ENCODE assay signal across 27 cellular contexts in the genomic region with DNA sequence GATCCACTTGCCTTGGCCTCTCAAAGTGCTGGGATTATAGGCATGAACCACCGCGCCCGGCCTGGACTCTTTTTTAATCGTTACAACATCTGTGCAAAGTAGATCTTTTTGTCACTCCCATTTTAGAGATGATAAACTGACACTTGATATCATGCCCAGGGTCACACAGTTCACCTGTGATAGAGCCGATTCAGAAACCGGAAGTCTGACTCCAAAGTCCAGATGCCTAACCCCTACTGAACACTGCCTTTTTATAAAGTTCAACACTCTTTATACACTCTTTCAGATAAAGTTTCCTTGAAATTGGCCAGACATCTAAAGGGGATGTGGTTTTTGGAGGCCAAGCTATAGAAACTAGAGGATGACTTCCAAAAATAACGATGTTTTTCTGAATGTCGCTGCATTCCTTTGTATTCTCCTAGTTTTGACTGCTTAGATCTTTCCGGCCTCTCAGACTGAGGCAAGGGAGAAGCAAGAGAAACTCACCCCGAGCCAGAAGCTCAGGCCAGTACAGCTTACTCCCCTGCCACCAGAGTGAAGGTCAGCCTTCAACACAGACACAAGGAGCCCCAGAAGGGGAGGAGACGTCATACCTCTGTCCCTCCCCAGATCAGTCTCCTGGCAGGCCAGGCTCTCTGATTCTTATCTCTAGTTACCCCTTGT.
DNase-seq lines count a peak whose midpoint lies in the region; ATAC-seq, FAIRE-seq and TF ChIP-seq lines count a peak whose summit lies in the region.
"Had no signal": no experiment of that assay in that cellular context is flagged by ENCODE, and none has a peak within 500 bp of the region (broad histone marks: within the 10 kb centered on the region; RNA-seq: fewer than 3 reads in every experiment).

No MANE protein-coding gene starts in this region.

- H3K18ac ChIP-seq in H9 (ENCODE audit: insufficient read length, low read depth, low read length): no peak overlapping the region

- H3K4me1 ChIP-seq in H9 (ENCODE audit: insufficient read depth, low read length) (peaks cover 7% of the 10 kb centered on the region; the same call in 1 of the 2 replicates), right lobe of liver (peaks cover 0 to 21% (median 9%) of the 10 kb centered on the region in 4 donors), small intestine (ENCODE audit: control insufficient read depth in 2 of 2, insufficient read depth in 1 of 2, low read depth in 1 of 2, low read length in 1 of 2) (peaks cover 0 to 6% of the 10 kb centered on the region in 2 donors)
- H3K4me1 ChIP-seq: breast epithelium had no signal

- H3K27ac ChIP-seq in H9 (ENCODE audit: insufficient read length, low read depth, low read length) (no peak overlapping the region), right lobe of liver (peak overlapping the region in 2 of 3 donors; percentile 15 to 84), small intestine (ENCODE audit: low read depth in 1 of 2, low read length in 1 of 2) (peak overlapping the region; percentile 75 to 76)
- H3K27ac ChIP-seq: breast epithelium, left lung, RWPE1, skin epidermis, suprapubic skin had no signal

- H3K36me3 Mint-ChIP-seq in H9 (ENCODE audit: insufficient read depth in 1 of 3, low read depth in 3 of 3): peaks cover 27 to 50% (median 43%) of the 10 kb centered on the region in 3 experiments
- peaks cover 27% of the 10 kb centered on the region for H3K36me3 Mint-ChIP-seq in chondrocyte (ENCODE audit: low read depth)
- H3K36me3 Mint-ChIP-seq in CD14-positive monocyte: no peaks in the 10 kb centered on the region
- H3K36me3 Mint-ChIP-seq: activated CD8-positive, alpha-beta memory T cell treated with anti-CD3 and anti-CD28 coated beads, Interleukin-2, amount 10 ng/mL, durations not matched to agents 7 days and 5 days; CD4-positive, alpha-beta memory T cell; naive thymus-derived CD8-positive, alpha-beta T cell had no signal

- H3K79me1 ChIP-seq in H9 (ENCODE audit: insufficient read depth, low read depth, low read length, poor library complexity, severe bottlenecking): no peaks in the 10 kb centered on the region

- no peaks in the 10 kb centered on the region for H3K79me2 ChIP-seq in H9 (ENCODE audit: insufficient read depth, low read length)

- H3K14ac ChIP-seq in H9 (ENCODE audit: insufficient read depth, low read length): no peak overlapping the region

- H3K9me3 ChIP-seq in H9 (ENCODE audit: control insufficient read depth, low read depth, low read length): no peaks in the 10 kb centered on the region
- H3K9me3 ChIP-seq in right lobe of liver: no peaks in the 10 kb centered on the region
- H3K9me3 ChIP-seq in small intestine (ENCODE audit: control insufficient read depth, low read depth): no peaks in the 10 kb centered on the region
- H3K9me3 ChIP-seq: breast epithelium, left lung, suprapubic skin had no signal

- TF ChIP-seq CTCF in H9 (conservative IDR thresholded peaks at IDR 0.05) (no peak), chondrocyte (IDR thresholded peaks at IDR 0.05) (no peak), right lobe of liver (IDR thresholded peaks at IDR 0.05) (no peak), CD14-positive monocyte (IDR thresholded peaks at IDR 0.05) (no peak)

- no peak overlapping the region for H3K23ac ChIP-seq in H9 (ENCODE audit: insufficient read length, low read depth, low read length)

- H3K4me2 ChIP-seq in H9 (ENCODE audit: insufficient read depth, insufficient read length, low read length): no peak overlapping the region

- H3K27me3 Mint-ChIP-seq in H9 (ENCODE audit: low read depth) (no peaks in the 10 kb centered on the region), chondrocyte (ENCODE audit: low read depth) (no peaks in the 10 kb centered on the region), CD14-positive monocyte (ENCODE audit: low read depth in 3 of 3) (peaks cover 0 to 9% (median 7%) of the 10 kb centered on the region in 3 donors)

- H4K91ac ChIP-seq in H9 (ENCODE audit: insufficient read length, low read depth, low read length): no peak overlapping the region

- H3K9me3 Mint-ChIP-seq in H9 (no peaks in the 10 kb centered on the region), chondrocyte (ENCODE audit: low read depth) (no peaks in the 10 kb centered on the region), CD14-positive monocyte (no peaks in the 10 kb centered on the region)
- H3K9me3 Mint-ChIP-seq: activated naive CD8-positive, alpha-beta T cell treated with anti-CD3 and anti-CD28 coated beads, Interleukin-2, amount 50 U/mL, for 24 hours; activated T-cell treated with anti-CD3 and anti-CD28 coated beads, Interleukin-2, amount 50 U/mL, for 72 hours; CD4-positive, alpha-beta memory T cell; naive thymus-derived CD8-positive, alpha-beta T cell had no signal

- no peaks in the 10 kb centered on the region for H3K23me2 ChIP-seq in H9 (ENCODE audit: insufficient read length, low read depth, low read length, poor library complexity, severe bottlenecking)

- no peak overlapping the region for H3T11ph ChIP-seq in H9 (ENCODE audit: low read length)

- no peak for FAIRE-seq in small intestine (lab: Jason Lieb, UNC)
- FAIRE-seq: K562, TTC549 had no signal

- no peak overlapping the region for H2BK5ac ChIP-seq in H9 (ENCODE audit: insufficient read length, low read length)

- H3K36me3 ChIP-seq in right lobe of liver (no peaks in the 10 kb centered on the region), small intestine (ENCODE audit: control insufficient read depth in 2 of 2, insufficient read depth in 2 of 2, low read length in 2 of 2) (no peaks in the 10 kb centered on the region)
- H3K36me3 ChIP-seq: breast epithelium had no signal

- H2AK5ac ChIP-seq in H9 (ENCODE audit: insufficient read length, low read length): no peak overlapping the region

- no peak overlapping the region for H2BK12ac ChIP-seq in H9 (ENCODE audit: insufficient read length, low read depth, low read length)

- no peak overlapping the region for H3K9ac ChIP-seq in H9 (ENCODE audit: extremely low read depth, insufficient read length, low read length)

- WGBS in H9 (ENCODE audit: extremely low coverage, insufficient read length, low lambda C conversion rate): no CpG with 5 or more reads among the region's 11 CpGs
- 32% methylated on average over 10 of the region's 11 CpGs for WGBS in right lobe of liver (ENCODE audit: insufficient coverage, low coverage, low lambda C conversion rate, missing lambda C conversion rate)
- WGBS in small intestine, 3 donors: 20 to 57% (median 41%) methylated on average over 11 of the region's 11 CpGs

- H4K20me1 ChIP-seq in H9 (ENCODE audit: control insufficient read depth, insufficient read depth, insufficient read length): no peaks in the 10 kb centered on the region

- no peak overlapping the region for H3K4ac ChIP-seq in H9 (ENCODE audit: low read depth, low read length)

- peak; percentile 79 to 91 (median 86) for ATAC-seq in right lobe of liver
- ATAC-seq: activated CD8-positive, alpha-beta memory T cell treated with anti-CD3 and anti-CD28 coated beads, Interleukin-2, amount 10 ng/mL, durations not matched to agents 7 days and 5 days; activated naive CD8-positive, alpha-beta T cell treated with anti-CD3 and anti-CD28 coated beads, Interleukin-2, amount 50 U/mL, for 24 hours; activated T-cell treated with anti-CD3 and anti-CD28 coated beads, Interleukin-2, amount 50 U/mL, for 72 hours; K562; left lung; naive thymus-derived CD8-positive, alpha-beta T cell had no signal

- H2BK120ac ChIP-seq in H9 (ENCODE audit: low read depth, low read length, poor library complexity, severe bottlenecking): no peak overlapping the region

- no peak overlapping the region for H3K4me3 Mint-ChIP-seq in H9
- H3K4me3 Mint-ChIP-seq in chondrocyte (ENCODE audit: unreplicated experiment): no peak overlapping the region
- H3K4me3 Mint-ChIP-seq in CD14-positive monocyte: no peak overlapping the region
- H3K4me3 Mint-ChIP-seq: activated CD8-positive, alpha-beta memory T cell treated with anti-CD3 and anti-CD28 coated beads, Interleukin-2, amount 10 ng/mL, durations not matched to agents 7 days and 5 days; activated naive CD8-positive, alpha-beta T cell treated with anti-CD3 and anti-CD28 coated beads, Interleukin-2, amount 50 U/mL, for 24 hours; activated T-cell treated with anti-CD3 and anti-CD28 coated beads, Interleukin-2, amount 50 U/mL, for 72 hours; CD4-positive, alpha-beta memory T cell; naive thymus-derived CD8-positive, alpha-beta T cell had no signal

- no peak overlapping the region for H2BK20ac ChIP-seq in H9 (ENCODE audit: low read depth, low read length, poor library complexity, severe bottlenecking)

- no peak overlapping the region for H4K5ac ChIP-seq in H9 (ENCODE audit: insufficient read length, low read depth, low read length)

- H3K27ac Mint-ChIP-seq in H9: peak overlapping the region in 2 of 3 experiments; percentile 44 to 69; a peak in 2 of 7 replicates
- H3K27ac Mint-ChIP-seq in chondrocyte (ENCODE audit: unreplicated experiment): peak overlapping the region; percentile 76
- H3K27ac Mint-ChIP-seq in CD14-positive monocyte: no peak overlapping the region
- H3K27ac Mint-ChIP-seq: activated CD8-positive, alpha-beta memory T cell treated with anti-CD3 and anti-CD28 coated beads, Interleukin-2, amount 10 ng/mL, durations not matched to agents 7 days and 5 days; activated naive CD8-positive, alpha-beta T cell treated with anti-CD3 and anti-CD28 coated beads, Interleukin-2, amount 50 U/mL, for 24 hours; activated T-cell treated with anti-CD3 and anti-CD28 coated beads, Interleukin-2, amount 50 U/mL, for 72 hours; CD4-positive, alpha-beta memory T cell; naive thymus-derived CD8-positive, alpha-beta T cell had no signal

- intact Hi-C loops in right lobe of liver (cut with DNase I): no loop called here
- intact Hi-C loops in CD14-positive monocyte (cut with micrococcal nuclease): no loop called here

- H3K4me1 Mint-ChIP-seq in H9 (peaks cover 22% of the 10 kb centered on the region in 2 experiments), chondrocyte (ENCODE audit: low read depth) (peaks cover 20% of the 10 kb centered on the region), CD14-positive monocyte (peaks cover 2% of the 10 kb centered on the region)
- H3K4me1 Mint-ChIP-seq: activated CD8-positive, alpha-beta memory T cell treated with anti-CD3 and anti-CD28 coated beads, Interleukin-2, amount 10 ng/mL, durations not matched to agents 7 days and 5 days; activated naive CD8-positive, alpha-beta T cell treated with anti-CD3 and anti-CD28 coated beads, Interleukin-2, amount 50 U/mL, for 24 hours; CD4-positive, alpha-beta memory T cell; naive thymus-derived CD8-positive, alpha-beta T cell had no signal

- H3K27me3 ChIP-seq in H9 (ENCODE audit: insufficient read depth, low read length) (no peaks in the 10 kb centered on the region), right lobe of liver (no peaks in the 10 kb centered on the region), small intestine (ENCODE audit: control insufficient read depth in 2 of 2, insufficient read depth in 2 of 2, low read length in 2 of 2) (no peaks in the 10 kb centered on the region)
- H3K27me3 ChIP-seq: breast epithelium, left lung, suprapubic skin had no signal

- H4K8ac ChIP-seq in H9 (replicated peaks; ENCODE audit: insufficient read length, low read depth, low read length): no peak overlapping the region

- H3K56ac ChIP-seq in H9 (ENCODE audit: insufficient read length, low read depth, low read length): no peak overlapping the region

- DNase-seq in H9 (no peak), chondrocyte (ENCODE audit: low spot score) (no peak), right lobe of liver (peak in 1 of 3 donors; percentile 64), small intestine (peak; percentile 87), CD14-positive monocyte (ENCODE audit: low spot score) (no peak)
- no peak for DNase-seq in activated CD8-positive, alpha-beta memory T cell treated with anti-CD3 and anti-CD28 coated beads, Interleukin-2, amount 50 U/mL, for 4 hours
- no peak for DNase-seq in activated T-cell treated with anti-CD3 and anti-CD28 coated beads, Interleukin-2, amount 50 U/mL, for 48 hours
- DNase-seq: activated CD4-positive, alpha-beta T cell treated with anti-CD3 and anti-CD28 coated beads, Interleukin-2, amount 50 U/mL, for 4 hours; activated CD4-positive, CD25-positive, alpha-beta regulatory T cell; activated CD8-positive, alpha-beta memory T cell treated with anti-CD3 and anti-CD28 coated beads, Interleukin-2, amount 10 ng/mL, durations not matched to agents 7 days and 5 days; activated naive CD8-positive, alpha-beta T cell treated with anti-CD3 and anti-CD28 coated beads, Interleukin-2, amount 50 U/mL, for 24 hours; activated T-cell treated with anti-CD3 and anti-CD28 coated beads, Interleukin-2, amount 50 U/mL, for 72 hours; CD4-positive, alpha-beta memory T cell; GOT3; left lung; naive thymus-derived CD8-positive, alpha-beta T cell; NCI-H1930; NCI-H524; OCI-M1; stimulated activated naive CD4-positive, alpha-beta T cell; T-helper 1 cell had no signal

- TF ChIP-seq POLR2A in right lobe of liver (IDR thresholded peaks at IDR 0.05): no peak

- no peak overlapping the region for H2AFZ ChIP-seq in H9 (ENCODE audit: low read length)

- no peak overlapping the region for H2BK15ac ChIP-seq in H9 (ENCODE audit: low read depth, low read length)

- H3K4me3 ChIP-seq in right lobe of liver (no peak overlapping the region), small intestine (ENCODE audit: low read depth in 1 of 2, low read length in 2 of 2) (no peak overlapping the region)
- H3K4me3 ChIP-seq: breast epithelium, K562, left lung, skin epidermis, suprapubic skin had no signal

Comparison
In these comparisons a context has a peak if more than half of its experiments do, and no peak if none do; other contexts are left out.
1. H3K27ac Mint-ChIP-seq: peak in H9 (2 of 3) and chondrocyte (single experiment); none in CD14-positive monocyte (0 of 7).